ENCODE assay signal across 8 cellular contexts in the genomic region with DNA sequence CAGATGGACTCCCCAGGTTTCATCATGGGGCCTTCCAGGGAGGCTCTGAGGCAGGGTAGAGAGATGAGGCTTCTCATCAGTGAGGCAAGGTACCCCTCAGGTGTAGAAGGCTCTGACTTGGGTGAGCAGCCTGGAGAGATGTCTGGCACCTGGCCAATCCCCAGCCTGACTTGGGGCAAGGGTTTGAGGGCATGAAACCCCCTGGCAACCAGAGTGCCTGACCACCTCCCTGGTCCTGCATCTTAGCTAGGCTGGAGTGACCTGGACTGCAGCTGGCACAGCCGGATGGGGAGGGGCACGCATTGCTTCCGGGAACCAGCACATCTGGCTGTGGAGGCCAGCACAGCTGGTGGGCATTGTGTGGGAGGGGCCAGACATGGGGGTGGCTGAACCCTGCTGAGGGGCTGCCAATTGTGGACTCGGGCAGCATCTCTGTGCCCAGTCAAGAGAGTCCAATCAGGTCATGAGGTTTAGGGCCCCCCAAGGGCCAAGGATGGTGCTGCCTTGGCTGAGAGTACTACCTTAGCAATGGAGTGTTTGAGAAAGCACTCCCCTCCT. TPM values are rescaled to one million over a fixed set of nuclear protein-coding genes. Genes with fewer than 3 reads are reported as not detected.
DNase-seq lines count a peak whose midpoint lies in the region; ATAC-seq and TF ChIP-seq lines count a peak whose summit lies in the region.

No MANE protein-coding gene starts in this region.

- H3K27me3 ChIP-seq in Loucy (ENCODE audit: insufficient read depth, low read length, poor library complexity, severe bottlenecking) (no peaks in the 10 kb centered on the region), esophagus (ENCODE audit: control insufficient read depth in 1 of 2, insufficient read depth in 2 of 2, low read length in 2 of 2) (no peaks in the 10 kb centered on the region), neural cell (ENCODE audit: insufficient read depth, low read depth, low read length) (no peaks in the 10 kb centered on the region)
- H3K27me3 ChIP-seq in effector memory CD4-positive, alpha-beta T cell (replicated peaks; ENCODE audit: control insufficient read depth, insufficient read depth, low read length, poor library complexity, severe bottlenecking), result no peaks in the 10 kb centered on the region

- H3K27ac ChIP-seq in esophagus (ENCODE audit: low read depth in 2 of 2, low read length in 1 of 2), result peak overlapping the region; percentile 75 to 76
- H3K27ac ChIP-seq in neural cell (ENCODE audit: low read length), result no peak overlapping the region
- no peak overlapping the region for H3K27ac ChIP-seq in effector memory CD4-positive, alpha-beta T cell (ENCODE audit: insufficient read depth, low read length, poor library complexity, severe bottlenecking)

- H3K4me1 ChIP-seq in Loucy (ENCODE audit: insufficient read depth, low read length, poor library complexity, severe bottlenecking), result peaks cover 20% of the 10 kb centered on the region
- H3K4me1 ChIP-seq in esophagus (ENCODE audit: control insufficient read depth in 2 of 2, insufficient read depth in 2 of 2, low read length in 1 of 2), result peaks cover 23 to 38% of the 10 kb centered on the region in 2 donors
- H3K4me1 ChIP-seq in effector memory CD4-positive, alpha-beta T cell (ENCODE audit: control insufficient read depth, insufficient read depth, low read length, poor library complexity, severe bottlenecking), result peaks cover 14% of the 10 kb centered on the region

- TF ChIP-seq EP300 in neural cell (conservative IDR thresholded peaks at IDR 0.05; ENCODE audit: poor library complexity, severe bottlenecking), result no peak

- no peak for TF ChIP-seq RAD21 in neural cell (conservative IDR thresholded peaks at IDR 0.05)

- H2AFZ ChIP-seq in Loucy (ENCODE audit: low read length) (no peak overlapping the region), neural cell (ENCODE audit: low read depth, low read length) (no peak overlapping the region)

- no peaks in the 10 kb centered on the region for H3F3A ChIP-seq in Loucy (ENCODE audit: low read depth)
- H3F3A ChIP-seq in neural cell (ENCODE audit: insufficient read depth, low read length, poor library complexity, severe bottlenecking), result no peaks in the 10 kb centered on the region

- 43 to 46% methylated on average over 4 of the region's 4 CpGs for WGBS in esophagus, 2 donors

- DNase-seq in Ammon's horn (ENCODE audit: low spot score), result peak; percentile 50
- DNase-seq in effector memory CD4-positive, alpha-beta T cell, result no peak
- DNase-seq in activated CD4-positive, alpha-beta T cell treated with anti-CD3 and anti-CD28 coated beads for 1 hour, result no peak

- H3K36me3 ChIP-seq in Loucy (ENCODE audit: insufficient read depth, low read length), result no peaks in the 10 kb centered on the region
- peaks cover 0 to 6% of the 10 kb centered on the region in 2 donors for H3K36me3 ChIP-seq in esophagus (ENCODE audit: control insufficient read depth in 2 of 2, insufficient read depth in 2 of 2, low read length in 1 of 2)
- no peaks in the 10 kb centered on the region for H3K36me3 ChIP-seq in neural cell (ENCODE audit: insufficient read depth, low read length)
- no peaks in the 10 kb centered on the region for H3K36me3 ChIP-seq in effector memory CD4-positive, alpha-beta T cell (ENCODE audit: control insufficient read depth, insufficient read depth, low read length)

- no peaks in the 10 kb centered on the region for H4K20me1 ChIP-seq in Loucy (ENCODE audit: insufficient read depth, low read length, poor library complexity, severe bottlenecking)
- no peaks in the 10 kb centered on the region for H4K20me1 ChIP-seq in neural cell (ENCODE audit: insufficient read depth)

- no peaks in the 10 kb centered on the region for H3K9me2 ChIP-seq in Loucy (replicated peaks; ENCODE audit: low read depth, low read length)
- H3K9me2 ChIP-seq in neural cell (ENCODE audit: insufficient read depth, low read length), result no peaks in the 10 kb centered on the region

- TF ChIP-seq CTCF in Loucy (conservative IDR thresholded peaks at IDR 0.05; ENCODE audit: low read length), result no peak
- TF ChIP-seq CTCF in neural cell (IDR thresholded peaks at IDR 0.05; ENCODE audit: poor library complexity, severe bottlenecking), result no peak

- ATAC-seq in GM19397 (IDR thresholded peaks at IDR 0.05; ENCODE audit: unreplicated experiment) (no peak), HG03135 (IDR thresholded peaks at IDR 0.05; ENCODE audit: unreplicated experiment) (no peak)

- H3K4me3 ChIP-seq in Loucy (ENCODE audit: low read length, poor library complexity, severe bottlenecking) (no peak overlapping the region), esophagus (ENCODE audit: low read depth in 1 of 2, low read length in 2 of 2) (peak overlapping the region in 1 of 2 donors; percentile 60), neural cell (ENCODE audit: low read length) (peak overlapping the region; percentile 86)
- no peak overlapping the region for H3K4me3 ChIP-seq in effector memory CD4-positive, alpha-beta T cell (ENCODE audit: insufficient read depth, low read depth, low read length, poor library complexity, severe bottlenecking)

- H3K4me2 ChIP-seq in Loucy (ENCODE audit: low read depth, low read length, poor library complexity, severe bottlenecking) (peak overlapping the region; percentile 73), neural cell (ENCODE audit: low read length) (peak overlapping the region; percentile 51)

- H3K79me2 ChIP-seq in Loucy (ENCODE audit: insufficient read depth, low read length), result no peaks in the 10 kb centered on the region
- H3K79me2 ChIP-seq in neural cell (replicated peaks; ENCODE audit: insufficient read depth, low read length), result no peaks in the 10 kb centered on the region

- no peak overlapping the region for H3K9ac ChIP-seq in Loucy (ENCODE audit: low read depth, low read length, poor library complexity, severe bottlenecking)
- peak overlapping the region; percentile 71 for H3K9ac ChIP-seq in neural cell (ENCODE audit: low read length)

- H3K9me3 ChIP-seq in Loucy (ENCODE audit: insufficient read depth, low read depth, low read length) (no peaks in the 10 kb centered on the region), esophagus (ENCODE audit: control insufficient read depth in 2 of 2, insufficient read depth in 1 of 2, low read depth in 1 of 2, low read length in 1 of 2) (no peaks in the 10 kb centered on the region), neural cell (ENCODE audit: low read length) (no peaks in the 10 kb centered on the region)
- no peaks in the 10 kb centered on the region for H3K9me3 ChIP-seq in effector memory CD4-positive, alpha-beta T cell (ENCODE audit: control insufficient read depth, low read length)

TF ChIP-seq in neural cell, 6 proteins besides CTCF, POLR2A, EP300 and RAD21:
- TF ChIP-seq TAF1 (IDR thresholded peaks at IDR 0.05; ENCODE audit: low read depth), result no peak
- TF ChIP-seq POLR2AphosphoS5 (IDR thresholded peaks at IDR 0.05), result no peak
- no peak for TF ChIP-seq SMC3 (conservative IDR thresholded peaks at IDR 0.05; ENCODE audit: poor library complexity)
- no peak for TF ChIP-seq MXI1 (conservative IDR thresholded peaks at IDR 0.05; ENCODE audit: poor library complexity, severe bottlenecking)
- no peak for TF ChIP-seq EZH2 (IDR thresholded peaks at IDR 0.05; ENCODE audit: borderline replicate concordance, insufficient read depth, low read length, poor library complexity, severe bottlenecking)
- TF ChIP-seq, protein P1, sequence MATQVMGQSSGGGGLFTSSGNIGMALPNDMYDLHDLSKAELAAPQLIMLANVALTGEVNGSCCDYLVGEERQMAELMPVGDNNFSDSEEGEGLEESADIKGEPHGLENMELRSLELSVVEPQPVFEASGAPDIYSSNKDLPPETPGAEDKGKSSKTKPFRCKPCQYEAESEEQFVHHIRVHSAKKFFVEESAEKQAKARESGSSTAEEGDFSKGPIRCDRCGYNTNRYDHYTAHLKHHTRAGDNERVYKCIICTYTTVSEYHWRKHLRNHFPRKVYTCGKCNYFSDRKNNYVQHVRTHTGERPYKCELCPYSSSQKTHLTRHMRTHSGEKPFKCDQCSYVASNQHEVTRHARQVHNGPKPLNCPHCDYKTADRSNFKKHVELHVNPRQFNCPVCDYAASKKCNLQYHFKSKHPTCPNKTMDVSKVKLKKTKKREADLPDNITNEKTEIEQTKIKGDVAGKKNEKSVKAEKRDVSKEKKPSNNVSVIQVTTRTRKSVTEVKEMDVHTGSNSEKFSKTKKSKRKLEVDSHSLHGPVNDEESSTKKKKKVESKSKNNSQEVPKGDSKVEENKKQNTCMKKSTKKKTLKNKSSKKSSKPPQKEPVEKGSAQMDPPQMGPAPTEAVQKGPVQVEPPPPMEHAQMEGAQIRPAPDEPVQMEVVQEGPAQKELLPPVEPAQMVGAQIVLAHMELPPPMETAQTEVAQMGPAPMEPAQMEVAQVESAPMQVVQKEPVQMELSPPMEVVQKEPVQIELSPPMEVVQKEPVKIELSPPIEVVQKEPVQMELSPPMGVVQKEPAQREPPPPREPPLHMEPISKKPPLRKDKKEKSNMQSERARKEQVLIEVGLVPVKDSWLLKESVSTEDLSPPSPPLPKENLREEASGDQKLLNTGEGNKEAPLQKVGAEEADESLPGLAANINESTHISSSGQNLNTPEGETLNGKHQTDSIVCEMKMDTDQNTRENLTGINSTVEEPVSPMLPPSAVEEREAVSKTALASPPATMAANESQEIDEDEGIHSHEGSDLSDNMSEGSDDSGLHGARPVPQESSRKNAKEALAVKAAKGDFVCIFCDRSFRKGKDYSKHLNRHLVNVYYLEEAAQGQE (IDR thresholded peaks at IDR 0.05; ENCODE audit: borderline replicate concordance), result no peak

RNA-seq across cellular contexts. Expression of a gene that starts 1.9 kb away (rescaled TPM):
- polyA plus RNA-seq in esophagus (1 to 10 TPM; 3.5 to 6.0 TPM), neural cell (4.8 and 5.1 TPM in 2 replicates)
- polyA minus RNA-seq in neural cell, result 6.6 and 9.5 TPM in 2 replicates

RNA-seq across cellular contexts. Expression of a gene that starts 29.9 kb away (rescaled TPM):
- under 1 TPM in 1 of 2 donors, not detected in 1; 0.02 TPM for polyA plus RNA-seq in esophagus
- not detected in 2 replicates for polyA plus RNA-seq in neural cell
- not detected in 2 replicates for polyA minus RNA-seq in neural cell

RNA-seq across cellular contexts. Expression of a gene that starts 47.2 kb away (rescaled TPM):
- under 1 TPM; 0.12 to 0.41 TPM for polyA plus RNA-seq in esophagus
- polyA plus RNA-seq in neural cell, result 0.60 TPM in 1 of 2 replicates, not detected in the other
- not detected in 2 replicates for polyA minus RNA-seq in neural cell

RNA-seq across cellular contexts. Expression of a gene that starts 54.9 kb away (rescaled TPM):
- polyA plus RNA-seq in esophagus (10 to 100 TPM; 13.9 to 26.3 TPM), neural cell (227 and 242 TPM in 2 replicates)
- 347 and 399 TPM in 2 replicates for polyA minus RNA-seq in neural cell

Comparison
In these comparisons a context has a peak if more than half of its experiments do, and no peak if none do; other contexts are left out.
1. H3K27ac ChIP-seq: peak in esophagus (2 of 2); none in neural cell (single experiment) and effector memory CD4-positive, alpha-beta T cell (single experiment).